In genomic region chr16:11585460-11586374, GRCh38 we compare ENCODE assay signal across 1 cellular context.
TF ChIP-seq lines count a peak whose summit lies in the region.

No MANE protein-coding gene starts in this region.

TF ChIP-seq in HepG2, 621 proteins besides CTCF, POLR2A, EP300 and RAD21 (continued from another document and continues in another):
- TF ChIP-seq ZNF609 (CRISPR knock-in tag; IDR thresholded peaks at IDR 0.05; ENCODE audit: borderline replicate concordance): peak; percentile 44; the same call in 1 of the 2 replicates
- TF ChIP-seq TERF1 (CRISPR knock-in tag; IDR thresholded peaks at IDR 0.05): no peak
- no peak for TF ChIP-seq ZNF816 (CRISPR knock-in tag; IDR thresholded peaks at IDR 0.05; ENCODE audit: borderline replicate concordance)
- TF ChIP-seq KLF6 (CRISPR knock-in tag; IDR thresholded peaks at IDR 0.05): 0 out of 2 replicates have a peak, but pooled peaks have one; percentile 60
- no peak for TF ChIP-seq KAT2B (IDR thresholded peaks at IDR 0.05; ENCODE audit: borderline replicate concordance, low read depth, low read length)
- peak; percentile 57; the same call in 1 of the 2 replicates for TF ChIP-seq FOXC1 (CRISPR knock-in tag; IDR thresholded peaks at IDR 0.05; ENCODE audit: borderline replicate concordance)
- TF ChIP-seq SATB2 (CRISPR knock-in tag; IDR thresholded peaks at IDR 0.05): no peak
- TF ChIP-seq CSRNP1 (CRISPR knock-in tag; IDR thresholded peaks at IDR 0.05): no peak
- TF ChIP-seq ZNF800 (CRISPR knock-in tag; IDR thresholded peaks at IDR 0.05): no peak; the same call in 1 of the 2 replicates
- TF ChIP-seq MAF1 (CRISPR knock-in tag; IDR thresholded peaks at IDR 0.05; ENCODE audit: borderline replicate concordance): no peak
- TF ChIP-seq PHF20 (CRISPR knock-in tag; IDR thresholded peaks at IDR 0.05): no peak
- TF ChIP-seq AHDC1 (CRISPR knock-in tag; IDR thresholded peaks at IDR 0.05; ENCODE audit: borderline replicate concordance): no peak
- TF ChIP-seq DNMT3B (CRISPR knock-in tag; conservative IDR thresholded peaks at IDR 0.05): no peak
- no peak for TF ChIP-seq WIZ (CRISPR knock-in tag; IDR thresholded peaks at IDR 0.05)
- TF ChIP-seq ATF7-NPFF (CRISPR knock-in tag; IDR thresholded peaks at IDR 0.05; ENCODE audit: low read depth): no peak
- no peak for TF ChIP-seq ZNF570 (CRISPR knock-in tag; IDR thresholded peaks at IDR 0.05; ENCODE audit: borderline replicate concordance)
- no peak for TF ChIP-seq ATM (IDR thresholded peaks at IDR 0.05; ENCODE audit: borderline replicate concordance)
- TF ChIP-seq THAP7 (CRISPR knock-in tag; IDR thresholded peaks at IDR 0.05): peak; percentile 47; the same call in 1 of the 2 replicates
- no peak for TF ChIP-seq TRIM24 (CRISPR knock-in tag; IDR thresholded peaks at IDR 0.05)
- TF ChIP-seq ZNF850 (CRISPR knock-in tag; conservative IDR thresholded peaks at IDR 0.05): no peak
- TF ChIP-seq ZNF274 (CRISPR knock-in tag; IDR thresholded peaks at IDR 0.05): peak; percentile 92; the same call in 1 of the 2 replicates
- peak; percentile 76 for TF ChIP-seq ZNF143 (CRISPR knock-in tag; IDR thresholded peaks at IDR 0.05)
- no peak for TF ChIP-seq MBNL3 (CRISPR knock-in tag; conservative IDR thresholded peaks at IDR 0.05)
- TF ChIP-seq ZNF543 (CRISPR knock-in tag; IDR thresholded peaks at IDR 0.05): no peak; the same call in 1 of the 2 replicates
- TF ChIP-seq CEBPB (IDR thresholded peaks at IDR 0.05; ENCODE audit: borderline replicate concordance, low read depth, low read length): no peak
- no peak for TF ChIP-seq HNRNPUL1 (IDR thresholded peaks at IDR 0.05; ENCODE audit: low read depth, low read length)
- TF ChIP-seq SRY (CRISPR knock-in tag; IDR thresholded peaks at IDR 0.05): peak; percentile 58; the same call in 1 of the 2 replicates
- no peak; the same call in 1 of the 2 replicates for TF ChIP-seq ZNF788 (CRISPR knock-in tag; IDR thresholded peaks at IDR 0.05; ENCODE audit: borderline replicate concordance)
- TF ChIP-seq SNAPC2 (CRISPR knock-in tag; IDR thresholded peaks at IDR 0.05): peak; percentile 67; the same call in 1 of the 2 replicates
- 0 out of 2 replicates have a peak, but pooled peaks have one; percentile 54 for TF ChIP-seq MYPOP (CRISPR knock-in tag; IDR thresholded peaks at IDR 0.05)
- peak; percentile 58; the same call in 1 of the 2 replicates for TF ChIP-seq FOXP4 (CRISPR knock-in tag; IDR thresholded peaks at IDR 0.05)
- TF ChIP-seq RFX3 (CRISPR knock-in tag; IDR thresholded peaks at IDR 0.05): no peak
- TF ChIP-seq RBAK (CRISPR knock-in tag; IDR thresholded peaks at IDR 0.05): no peak
- peak; percentile 94 for TF ChIP-seq HNRNPL (IDR thresholded peaks at IDR 0.05; ENCODE audit: low read depth, low read length)
- peak; percentile 76; the same call in 1 of the 2 replicates for TF ChIP-seq ZNF724P (CRISPR knock-in tag; IDR thresholded peaks at IDR 0.05; ENCODE audit: borderline replicate concordance)
- no peak for TF ChIP-seq ZNF790 (CRISPR knock-in tag; IDR thresholded peaks at IDR 0.05; ENCODE audit: borderline replicate concordance)
- TF ChIP-seq KLF13 (CRISPR knock-in tag; IDR thresholded peaks at IDR 0.05): no peak
- TF ChIP-seq ZBTB43 (CRISPR knock-in tag; conservative IDR thresholded peaks at IDR 0.05): 0 out of 2 replicates have a peak, but pooled peaks have one; percentile 44
- peak; percentile 58; the same call in 1 of the 2 replicates for TF ChIP-seq RXRA (CRISPR knock-in tag; IDR thresholded peaks at IDR 0.05)
- TF ChIP-seq HMG20A (CRISPR knock-in tag; IDR thresholded peaks at IDR 0.05; ENCODE audit: borderline replicate concordance): 0 out of 2 replicates have a peak, but pooled peaks have one; percentile 36
- TF ChIP-seq ZNF549 (CRISPR knock-in tag; IDR thresholded peaks at IDR 0.05): no peak
